8 cellular contexts compared by ENCODE assay signal in the genomic region with DNA sequence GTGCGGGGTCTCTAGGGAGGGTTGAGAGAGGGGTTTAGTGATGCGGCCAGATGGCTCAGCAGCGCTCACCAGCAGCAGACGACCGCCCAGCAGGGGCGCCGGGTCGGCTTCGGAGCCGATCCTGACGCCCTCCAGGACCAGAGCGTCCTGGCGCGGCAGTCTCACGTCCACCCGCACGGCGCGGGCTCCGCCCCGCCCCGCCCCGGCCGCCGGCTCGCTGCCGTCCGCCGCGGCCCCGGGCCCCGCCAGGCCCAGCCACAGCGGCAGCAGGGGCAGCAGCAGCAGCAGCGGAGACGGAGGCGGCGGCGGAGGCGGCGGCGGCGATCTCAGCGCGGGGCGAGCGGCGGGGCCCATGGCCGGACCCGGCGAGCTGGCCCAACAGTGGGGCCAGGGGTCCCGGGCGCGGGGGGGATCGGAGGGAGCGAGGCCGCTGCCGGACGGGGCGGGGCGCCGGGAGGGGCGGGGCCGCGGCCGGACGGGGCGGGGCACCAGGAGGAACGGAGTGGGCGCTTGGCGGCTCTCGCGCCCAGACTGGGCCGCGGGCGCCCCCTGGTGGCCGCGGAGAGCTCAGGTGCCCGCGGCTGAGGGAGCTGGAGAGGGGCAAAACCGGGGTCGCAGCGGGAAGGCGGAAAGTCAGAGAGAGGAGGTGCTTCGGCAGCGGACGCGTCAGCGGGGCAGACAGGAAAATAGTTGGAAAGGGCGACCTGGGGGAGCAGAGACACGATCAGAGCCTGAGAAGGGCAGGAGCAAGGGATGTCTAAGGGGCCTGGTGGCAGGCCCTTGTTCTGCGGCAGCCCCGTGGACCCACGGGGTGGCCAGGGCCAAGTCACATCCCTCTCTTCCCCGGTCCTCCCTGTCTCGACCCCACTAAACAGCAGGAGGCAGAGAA. TPM values are rescaled to one million over a fixed set of nuclear protein-coding genes. Genes with fewer than 3 reads are reported as not detected.
A peak's percentile ranks its signal among the peaks of the same experiment; 100 is the strongest.
DNase-seq lines count a peak whose midpoint lies in the region; ATAC-seq and TF ChIP-seq lines count a peak whose summit lies in the region.

A gene (minus strand): TSS at position 452 of the 889 bp plus-strand sequence. CDS start 98 bp downstream, at position 354.

- peak within 1 kb of the TSS; percentile 81 for H3K9ac ChIP-seq in BLaER1
- peak within 1 kb of the TSS; percentile 61 for H3K9ac ChIP-seq in OCI-LY3 (ENCODE audit: low read length)
- H3K9ac ChIP-seq in muscle layer of colon (ENCODE audit: low read length) = no peak within 1 kb of the TSS

- peak; percentile 90 for DNase-seq in activated T-cell treated with anti-CD3 and anti-CD28 coated beads, Interleukin-2, amount 50 U/mL, for 24 hours
- peak; percentile 59 to 64 for DNase-seq in stimulated activated CD8-positive, alpha-beta memory T cell treated with anti-CD3 and anti-CD28 coated beads, Interleukin-7, amount 100 ng/mL, for 1 hour (ENCODE audit: low read depth in 2 of 2)

- H3K4me1 ChIP-seq in BLaER1 = peaks cover 31% of the 10 kb centered on the region
- H3K4me1 ChIP-seq in OCI-LY3 (ENCODE audit: low read length) = peaks cover 31% of the 10 kb centered on the region
- peaks cover 0 to 9% of the 10 kb centered on the region in 2 donors for H3K4me1 ChIP-seq in esophagus (ENCODE audit: control insufficient read depth in 2 of 2, insufficient read depth in 2 of 2, low read length in 1 of 2)
- peaks cover 11% of the 10 kb centered on the region for H3K4me1 ChIP-seq in muscle layer of colon (ENCODE audit: insufficient read depth, low read length)

- peak within 1 kb of the TSS; percentile 79 for H3K4me3 Mint-ChIP-seq in activated T-cell treated with anti-CD3 and anti-CD28 coated beads, Interleukin-2, amount 50 U/mL, for 24 hours

- H3K27me3 ChIP-seq in BLaER1 = no peaks in the 10 kb centered on the region
- no peaks in the 10 kb centered on the region for H3K27me3 ChIP-seq in OCI-LY3 (ENCODE audit: low read depth, low read length)
- no peaks in the 10 kb centered on the region for H3K27me3 ChIP-seq in esophagus (ENCODE audit: control insufficient read depth in 1 of 2, insufficient read depth in 2 of 2, low read length in 2 of 2)
- H3K27me3 ChIP-seq in muscle layer of colon (ENCODE audit: control insufficient read depth in 1 of 2, insufficient read depth in 2 of 2, low read length in 2 of 2) = no peaks in the 10 kb centered on the region

- peak within 1 kb of the TSS; percentile 85 for H2AFZ ChIP-seq in OCI-LY3 (ENCODE audit: low read depth, low read length)

- no peaks in the 10 kb centered on the region for H3K79me2 ChIP-seq in OCI-LY3 (ENCODE audit: low read length)

- H3K9me3 ChIP-seq in BLaER1 (no peaks in the 10 kb centered on the region), OCI-LY3 (ENCODE audit: insufficient read depth, low read length) (no peaks in the 10 kb centered on the region), esophagus (ENCODE audit: control insufficient read depth in 2 of 2, insufficient read depth in 1 of 2, low read depth in 1 of 2, low read length in 1 of 2) (no peaks in the 10 kb centered on the region), muscle layer of colon (ENCODE audit: low read length) (no peaks in the 10 kb centered on the region)

- peak within 1 kb of the TSS; percentile 82 for H3K4me3 ChIP-seq in BLaER1
- peak within 1 kb of the TSS; percentile 80 for H3K4me3 ChIP-seq in OCI-LY3 (ENCODE audit: low read length)
- H3K4me3 ChIP-seq in esophagus (ENCODE audit: low read depth in 1 of 2, low read length in 2 of 2) = peak within 1 kb of the TSS; percentile 63 to 75
- peak within 1 kb of the TSS; percentile 44 to 65 for H3K4me3 ChIP-seq in muscle layer of colon (ENCODE audit: low read depth in 1 of 2, low read length in 2 of 2)

- H3K27ac Mint-ChIP-seq in activated T-cell treated with anti-CD3 and anti-CD28 coated beads, Interleukin-2, amount 50 U/mL, for 24 hours = peak within 1 kb of the TSS; percentile 67

- no peaks in the 10 kb centered on the region for H3K9me3 Mint-ChIP-seq in activated T-cell treated with anti-CD3 and anti-CD28 coated beads, Interleukin-2, amount 50 U/mL, for 24 hours

- H4K20me1 ChIP-seq in BLaER1 = no peaks in the 10 kb centered on the region
- H4K20me1 ChIP-seq in OCI-LY3 (ENCODE audit: insufficient read depth, low read length) = no peaks in the 10 kb centered on the region

- H3K36me3 ChIP-seq in BLaER1 = peaks cover 18% of the 10 kb centered on the region; the same call in 1 of the 2 replicates
- no peaks in the 10 kb centered on the region for H3K36me3 ChIP-seq in OCI-LY3 (replicated peaks; ENCODE audit: low read depth, low read length)
- no peaks in the 10 kb centered on the region for H3K36me3 ChIP-seq in esophagus (ENCODE audit: control insufficient read depth in 2 of 2, insufficient read depth in 2 of 2, low read length in 1 of 2)
- H3K36me3 ChIP-seq in muscle layer of colon (ENCODE audit: insufficient read depth, low read length) = no peaks in the 10 kb centered on the region

- H3K27ac ChIP-seq in BLaER1 (peak within 1 kb of the TSS; percentile 81), OCI-LY3 (ENCODE audit: low read length) (no peak within 1 kb of the TSS), esophagus (ENCODE audit: low read depth in 2 of 2, low read length in 1 of 2) (peak within 1 kb of the TSS; percentile 80 to 84), muscle layer of colon (ENCODE audit: low read depth, low read length) (peak within 1 kb of the TSS; percentile 39)

- peaks cover 4% of the 10 kb centered on the region for H3K27me3 Mint-ChIP-seq in activated T-cell treated with anti-CD3 and anti-CD28 coated beads, Interleukin-2, amount 50 U/mL, for 24 hours

- peak within 1 kb of the TSS; percentile 90 for H3K4me2 ChIP-seq in BLaER1
- H3K4me2 ChIP-seq in OCI-LY3 (ENCODE audit: low read length) = peak within 1 kb of the TSS; percentile 90

- ATAC-seq in GM19328 (IDR thresholded peaks at IDR 0.05; ENCODE audit: unreplicated experiment) (peak; percentile 58), HG03571 (IDR thresholded peaks at IDR 0.05; ENCODE audit: unreplicated experiment) (peak; percentile 66)

- TF ChIP-seq CTCF in OCI-LY3 (IDR thresholded peaks at IDR 0.05; ENCODE audit: low read depth, low read length) = peak; percentile 90

- WGBS in esophagus, 2 donors = 1 to 2% methylated on average over 52 to 95 of the region's 95 CpGs

- no peaks in the 10 kb centered on the region for H3K36me3 Mint-ChIP-seq in activated T-cell treated with anti-CD3 and anti-CD28 coated beads, Interleukin-2, amount 50 U/mL, for 24 hours (ENCODE audit: low read depth)

- peaks cover 24% of the 10 kb centered on the region for H3K4me1 Mint-ChIP-seq in activated T-cell treated with anti-CD3 and anti-CD28 coated beads, Interleukin-2, amount 50 U/mL, for 24 hours (ENCODE audit: low read depth)

RNA-seq across cellular contexts. Expression of the gene that starts here (rescaled TPM):
- 1 to 10 TPM; 5.2 to 7.3 TPM for polyA plus RNA-seq in esophagus
